8 cellular contexts compared by ENCODE assay signal in the genomic region with DNA sequence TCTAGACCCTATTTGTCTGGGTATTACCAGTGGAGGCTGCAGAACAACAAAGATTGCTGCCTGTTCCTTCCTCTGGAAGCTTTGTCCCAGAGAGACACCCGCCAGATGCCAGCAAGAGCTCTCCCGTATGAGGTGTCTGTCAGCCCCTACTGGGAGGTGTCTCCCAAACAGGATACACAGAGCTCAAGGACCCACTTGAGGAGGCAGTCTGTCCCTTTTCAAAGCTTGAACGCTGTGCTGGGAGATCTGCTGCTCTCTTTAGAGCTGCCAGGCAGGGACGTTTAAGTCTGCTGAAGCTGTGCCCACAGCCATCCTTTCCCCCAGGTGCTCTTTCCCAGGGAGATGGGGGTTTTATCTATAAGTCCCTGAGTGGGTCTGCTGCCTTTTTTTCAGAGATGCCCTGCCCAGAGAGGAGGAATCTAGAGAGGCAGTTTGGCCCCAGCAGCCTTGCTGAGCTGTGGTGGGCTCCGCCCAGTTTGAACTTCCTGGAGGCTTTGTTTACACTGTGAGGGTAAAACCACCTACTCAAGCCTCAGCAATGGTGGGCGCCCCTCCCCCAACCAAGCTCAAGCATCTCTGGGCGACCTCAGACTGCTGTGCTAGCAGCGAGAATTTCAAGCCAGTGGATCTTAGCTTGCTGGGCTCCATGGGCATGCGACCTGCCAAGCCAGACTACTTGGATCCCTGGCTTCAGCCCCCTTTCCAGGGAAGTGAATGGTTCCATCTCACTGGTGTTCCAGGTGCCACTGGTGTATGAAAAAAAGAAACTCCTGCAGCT. TPM values are rescaled to one million over a fixed set of nuclear protein-coding genes. Genes with fewer than 3 reads are reported as not detected.
DNase-seq lines count a peak whose midpoint lies in the region; ATAC-seq and TF ChIP-seq lines count a peak whose summit lies in the region.
"Not testable (repeated sequence)": the region's sequence is repeated elsewhere in the genome, so short reads cannot be mapped to it uniquely, and the experiment has no call there.

No MANE protein-coding gene starts in this region.

- H3K27ac Mint-ChIP-seq in Caco-2 (ENCODE audit: unreplicated experiment); neural crest cell (ENCODE audit: unreplicated experiment): not testable (repeated sequence)
- H3K27ac Mint-ChIP-seq in activated CD4-positive, alpha-beta T cell treated with anti-CD3 and anti-CD28 coated beads, Interleukin-2, amount 10 ng/mL, durations not matched to agents 7 days and 5 days: peak overlapping the region; percentile 89

- H2AFZ ChIP-seq in MM.1S (ENCODE audit: low read length); PC-3 (ENCODE audit: low read length): not testable (repeated sequence)
- H2AFZ ChIP-seq in fibroblast of lung (ENCODE audit: low read length): peak overlapping the region; percentile 16

- CTCF ChIA-PET in Caco-2 (lab: Charles Lee): interaction anchor here (1.0 kb wide), 1 partner anchor 114 kb away, joined by 3 read pairs; no protein-coding TSS in a partner anchor
- CTCF ChIA-PET in PC-3 (lab: Charles Lee): not testable (repeated sequence)
- CTCF ChIA-PET in activated CD4-positive, alpha-beta T cell treated with anti-CD3 and anti-CD28 coated beads, Interleukin-2, amount 10 ng/mL, durations not matched to agents 7 days and 5 days (lab: Charles Lee): interaction anchor here (0.6 to 3.3 kb wide), 6 partner anchors 15 to 426 kb away, joined by 3 to 17 read pairs (median 4); no protein-coding TSS in a partner anchor

- not testable (repeated sequence) for H3K27ac ChIP-seq in MM.1S (ENCODE audit: low read length); PC-3 (ENCODE audit: low read length); fibroblast of lung (ENCODE audit: insufficient read depth, low read length)

- not testable (repeated sequence) for H3K4me3 ChIP-seq in Caco-2 (ENCODE audit: low read depth, low read length); MM.1S (ENCODE audit: low read length); PC-3 (ENCODE audit: low read length); fibroblast of lung (replicated peaks in 1 of 4; ENCODE audit: control extremely low read depth in 1 of 4, insufficient read depth in 1 of 4, low read depth in 3 of 4, low read length in 4 of 4)

- not testable (repeated sequence) for BruUV-seq in Caco-2 (replicated peaks; lab: Mats Ljungman, UMichigan); PC-3 (replicated peaks; lab: Mats Ljungman, UMichigan)

- H3K4me2 ChIP-seq in MM.1S (ENCODE audit: low read depth, low read length); fibroblast of lung (ENCODE audit: extremely low read depth, insufficient read depth, low read length): not testable (repeated sequence)
- H3K4me2 ChIP-seq in PC-3 (ENCODE audit: low read length): 0 out of 2 replicates have a peak overlapping the region, but pooled peaks have one; percentile 3

- not testable (repeated sequence) for H3K36me3 ChIP-seq in Caco-2 (ENCODE audit: control insufficient read depth, insufficient read depth, low read length); MM.1S (replicated peaks; ENCODE audit: insufficient read depth, low read length); PC-3 (ENCODE audit: low read depth, low read length); fibroblast of lung (ENCODE audit: control insufficient read depth, insufficient read depth, low read length)

- H3F3A ChIP-seq in MM.1S (ENCODE audit: insufficient read depth, low read length); PC-3 (ENCODE audit: low read length, unreplicated experiment): not testable (repeated sequence)

- H3K4me1 ChIP-seq in Caco-2; PC-3 (ENCODE audit: insufficient read depth, low read length); fibroblast of lung (ENCODE audit: control insufficient read depth, extremely low read depth, insufficient read depth, low read length): not testable (repeated sequence)
- H3K4me1 ChIP-seq in MM.1S (ENCODE audit: low read length): peaks cover 39% of the 10 kb centered on the region

- not testable (repeated sequence) for H3K27me3 Mint-ChIP-seq in Caco-2 (ENCODE audit: insufficient read depth, unreplicated experiment); neural crest cell (ENCODE audit: low read depth)
- H3K27me3 Mint-ChIP-seq in activated CD4-positive, alpha-beta T cell treated with anti-CD3 and anti-CD28 coated beads, Interleukin-2, amount 10 ng/mL, durations not matched to agents 7 days and 5 days: peaks cover 12% of the 10 kb centered on the region

- DNase-seq in Caco-2 (peak; percentile 20 to 58), MM.1S (peak; percentile 21), fibroblast of lung (ENCODE audit: low read depth in 2 of 2) (peak in 1 of 2 donors; percentile 11), neural crest cell (ENCODE audit: low read depth, low spot score) (peak; percentile 13)
- DNase-seq in PC-3: not testable (repeated sequence)
- DNase-seq in activated CD4-positive, alpha-beta T cell treated with anti-CD3 and anti-CD28 coated beads, Interleukin-2, amount 10 ng/mL, durations not matched to agents 7 days and 5 days: peak; percentile 87
- DNase-seq in activated effector memory CD4-positive, alpha-beta T cell treated with Interleukin-2 at 50 U/mL for 16 hours: peak; percentile 77
- DNase-seq in stimulated activated CD8-positive, alpha-beta memory T cell treated with anti-CD3 and anti-CD28 coated beads, Interleukin-4, amount 100 ng/mL, for 24 hours (ENCODE audit: low read depth): peak; percentile 54

- H3K4me3 Mint-ChIP-seq in Caco-2 (ENCODE audit: unreplicated experiment); neural crest cell: not testable (repeated sequence)
- H3K4me3 Mint-ChIP-seq in activated CD4-positive, alpha-beta T cell treated with anti-CD3 and anti-CD28 coated beads, Interleukin-2, amount 10 ng/mL, durations not matched to agents 7 days and 5 days: peak overlapping the region; percentile 26

- POLR2A ChIA-PET in Caco-2 (lab: Charles Lee): interaction anchor here (0.6 kb wide), 1 partner anchor 19 kb away, joined by 10 read pairs; no protein-coding TSS in a partner anchor
- POLR2A ChIA-PET in PC-3 (lab: Charles Lee; ENCODE audit: unreplicated experiment); activated CD4-positive, alpha-beta T cell treated with anti-CD3 and anti-CD28 coated beads, Interleukin-2, amount 10 ng/mL, durations not matched to agents 7 days and 5 days (lab: Charles Lee): not testable (repeated sequence)

- not testable (repeated sequence) for H3K9me3 ChIP-seq in Caco-2; MM.1S (replicated peaks; ENCODE audit: insufficient read depth, low read length); PC-3 (ENCODE audit: low read length); fibroblast of lung (ENCODE audit: control insufficient read depth, insufficient read depth, low read depth, low read length)

- intact Hi-C loops in Caco-2 (cut with micrococcal nuclease; ENCODE audit: unreplicated experiment); PC-3 (cut with micrococcal nuclease): not testable (repeated sequence)

- H3K9me2 ChIP-seq in MM.1S (replicated peaks; ENCODE audit: insufficient read depth, low read length); PC-3 (replicated peaks; ENCODE audit: low read length): not testable (repeated sequence)

- not testable (repeated sequence) for TF ChIP-seq CTCF in Caco-2 (IDR thresholded peaks at IDR 0.05; ENCODE audit: insufficient read depth in 1 of 2, low read depth in 1 of 2, low read length in 1 of 2, severe bottlenecking in 1 of 2, unreplicated experiment in 1 of 2); MM.1S (IDR thresholded peaks at IDR 0.05; ENCODE audit: low read length); PC-3 (conservative IDR thresholded peaks at IDR 0.05; ENCODE audit: low read depth, low read length); fibroblast of lung (conservative IDR thresholded peaks at IDR 0.05 in 1 of 2, IDR thresholded peaks at IDR 0.05 in 1 of 2; ENCODE audit: low read depth in 1 of 2, low read length in 2 of 2); neural crest cell (conservative IDR thresholded peaks at IDR 0.05)

- H3K9ac ChIP-seq in MM.1S (ENCODE audit: low read length); PC-3 (ENCODE audit: low read length); fibroblast of lung (ENCODE audit: insufficient read depth, low read length): not testable (repeated sequence)

- not testable (repeated sequence) for H3K9me3 Mint-ChIP-seq in Caco-2 (ENCODE audit: unreplicated experiment); neural crest cell
- H3K9me3 Mint-ChIP-seq in activated CD4-positive, alpha-beta T cell treated with anti-CD3 and anti-CD28 coated beads, Interleukin-2, amount 10 ng/mL, durations not matched to agents 7 days and 5 days: peaks cover 41% of the 10 kb centered on the region

- ATAC-seq in PC-3: not testable (repeated sequence)

- H4K20me1 ChIP-seq in MM.1S (ENCODE audit: insufficient read depth, low read length); PC-3 (ENCODE audit: low read length); fibroblast of lung (ENCODE audit: control insufficient read depth, extremely low read depth, insufficient read depth, low read length): not testable (repeated sequence)

- H3K79me2 ChIP-seq in MM.1S (ENCODE audit: low read length); PC-3 (ENCODE audit: low read length); fibroblast of lung (ENCODE audit: control insufficient read depth, insufficient read depth, low read length): not testable (repeated sequence)

- not testable (repeated sequence) for H3K36me3 Mint-ChIP-seq in Caco-2 (ENCODE audit: insufficient read depth, unreplicated experiment); neural crest cell (ENCODE audit: low read depth)
- H3K36me3 Mint-ChIP-seq in activated CD4-positive, alpha-beta T cell treated with anti-CD3 and anti-CD28 coated beads, Interleukin-2, amount 10 ng/mL, durations not matched to agents 7 days and 5 days (ENCODE audit: low read depth): peaks cover 72% of the 10 kb centered on the region

- not testable (repeated sequence) for H3K4me1 Mint-ChIP-seq in Caco-2 (ENCODE audit: low read depth, unreplicated experiment)
- peaks cover 65% of the 10 kb centered on the region for H3K4me1 Mint-ChIP-seq in activated CD4-positive, alpha-beta T cell treated with anti-CD3 and anti-CD28 coated beads, Interleukin-2, amount 10 ng/mL, durations not matched to agents 7 days and 5 days
- peaks cover 12% of the 10 kb centered on the region for H3K4me1 Mint-ChIP-seq in neural crest cell

- H3K27me3 ChIP-seq in Caco-2 (replicated peaks; ENCODE audit: control insufficient read depth, insufficient read depth, low read length); MM.1S (replicated peaks; ENCODE audit: insufficient read depth, low read length); PC-3 (ENCODE audit: low read length); fibroblast of lung (ENCODE audit: control insufficient read depth, insufficient read depth, low read length): not testable (repeated sequence)

RNA-seq across cellular contexts. Expression of gene DDIAS, which starts 54.3 kb away (rescaled TPM):
- total RNA-seq in Caco-2 (2022) (20.1 and 22.0 TPM in 2 replicates), PC-3 (2014; rRNA removed) (24.9 and 25.4 TPM in 2 replicates), fibroblast of lung (0.26 and 2.3 TPM in 2 replicates), neural crest cell (22.1 and 23.2 TPM in 2 replicates)
- total RNA-seq in activated CD4-positive, alpha-beta T cell treated with anti-CD3 and anti-CD28 coated beads, Interleukin-2, amount 10 ng/mL, durations not matched to agents 7 days and 5 days: 10 to 100 TPM; 14.7 to 14.8 TPM
- polyA plus RNA-seq in fibroblast of lung: 3.0 and 12.2 TPM in 2 replicates
- polyA plus RNA-seq in fibroblast of lung (2012): 2.4 and 5.6 TPM in 2 replicates
- 3.8 and 6.3 TPM in 2 replicates for polyA minus RNA-seq in fibroblast of lung (ENCODE audit: low replicate concordance)

RNA-seq across cellular contexts. Expression of gene PRCP, which starts 55.6 kb away (rescaled TPM):
- 107 TPM in 2 replicates for total RNA-seq in Caco-2 (2022)
- total RNA-seq in PC-3 (2014; rRNA removed): 36.6 and 51.5 TPM in 2 replicates
- total RNA-seq in activated CD4-positive, alpha-beta T cell treated with anti-CD3 and anti-CD28 coated beads, Interleukin-2, amount 10 ng/mL, durations not matched to agents 7 days and 5 days: 10 to 100 TPM; 22.1 to 22.5 TPM
- 46.5 and 107 TPM in 2 replicates for total RNA-seq in fibroblast of lung
- polyA plus RNA-seq in fibroblast of lung: 134 and 167 TPM in 2 replicates
- polyA plus RNA-seq in fibroblast of lung (2012): 77.0 and 86.8 TPM in 2 replicates
- polyA minus RNA-seq in fibroblast of lung (ENCODE audit: low replicate concordance): 16.2 and 18.3 TPM in 2 replicates
- total RNA-seq in neural crest cell: 57.7 and 59.8 TPM in 2 replicates
